Comparison of ENCODE assay signal across 12 cellular contexts in the genomic region with DNA sequence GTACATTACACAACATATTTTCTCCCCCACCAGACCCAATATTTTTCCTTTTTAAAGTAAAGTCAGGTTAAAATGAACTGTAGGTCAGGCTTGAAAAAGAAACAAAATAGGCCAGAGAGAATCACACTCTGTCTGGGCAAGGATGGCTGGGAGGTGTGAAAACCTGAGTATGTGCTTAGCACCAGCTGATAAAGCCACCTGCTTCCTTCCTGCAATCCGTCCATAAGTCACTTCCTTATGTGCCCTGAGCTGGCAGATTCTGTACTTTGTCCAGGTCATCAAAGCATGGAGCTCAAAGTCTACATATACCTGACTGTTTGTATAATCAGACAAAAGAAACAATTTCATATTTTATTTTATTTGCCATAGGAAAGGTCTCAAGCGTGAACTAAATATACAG. TPM values are rescaled to one million over a fixed set of nuclear protein-coding genes. Genes with fewer than 3 reads are reported as not detected.
DNase-seq lines count a peak whose midpoint lies in the region; ATAC-seq, FAIRE-seq and TF ChIP-seq lines count a peak whose summit lies in the region.
"Had no signal": no experiment of that assay in that cellular context is flagged by ENCODE, and none has a peak within 500 bp of the region (broad histone marks: within the 10 kb centered on the region; RNA-seq: fewer than 3 reads in every experiment).

No MANE protein-coding gene starts in this region.

- H2AFZ ChIP-seq in Loucy (ENCODE audit: low read length), result no peak overlapping the region

- H3F3A ChIP-seq in Loucy (ENCODE audit: low read depth), result peaks cover 7% of the 10 kb centered on the region

- no peaks in the 10 kb centered on the region for H3K27me3 Mint-ChIP-seq in activated T-cell treated with anti-CD3 and anti-CD28 coated beads, Interleukin-2, amount 50 U/mL, for 72 hours (ENCODE audit: low read depth)

- peaks cover 0 to 3% of the 10 kb centered on the region in 2 donors for H3K36me3 Mint-ChIP-seq in activated T-cell treated with anti-CD3 and anti-CD28 coated beads, Interleukin-2, amount 50 U/mL, for 72 hours (ENCODE audit: insufficient read depth in 2 of 2)

- H3K27ac Mint-ChIP-seq in activated T-cell treated with anti-CD3 and anti-CD28 coated beads, Interleukin-2, amount 50 U/mL, for 72 hours, result no peak overlapping the region

- DNase-seq in activated T-cell treated with anti-CD3 and anti-CD28 coated beads, Interleukin-2, amount 50 U/mL, for 72 hours, result no peak
- DNase-seq in activated T-cell treated with anti-CD3 and anti-CD28 coated beads for 4 hours, result no peak
- DNase-seq in sigmoid colon, result no peak
- no peak for DNase-seq in RCC 7860 (ENCODE audit: low spot score)
- DNase-seq in kidney tubule cell (ENCODE audit: low spot score), result no peak
- DNase-seq: heart left ventricle, NCI-H774, nucleus accumbens had no signal

- H3K4me3 Mint-ChIP-seq in activated T-cell treated with anti-CD3 and anti-CD28 coated beads, Interleukin-2, amount 50 U/mL, for 72 hours, result peak overlapping the region in 1 of 2 donors; percentile 31

- H4K20me1 ChIP-seq in Loucy (ENCODE audit: insufficient read depth, low read length, poor library complexity, severe bottlenecking), result peaks cover 9% of the 10 kb centered on the region

- no peak for TF ChIP-seq POLR2A in sigmoid colon (IDR thresholded peaks at IDR 0.05)

- H3K36me3 ChIP-seq in Loucy (ENCODE audit: insufficient read depth, low read length) (peaks cover 54% of the 10 kb centered on the region), sigmoid colon (peaks cover 0 to 35% (median 9%) of the 10 kb centered on the region in 4 donors)

- H3K27ac ChIP-seq in sigmoid colon, result peak overlapping the region; percentile 76 to 90 (median 84)

- H3K4me3 ChIP-seq in Loucy (ENCODE audit: low read length, poor library complexity, severe bottlenecking), result peak overlapping the region; percentile 52
- H3K4me3 ChIP-seq in sigmoid colon, result no peak overlapping the region
- H3K4me3 ChIP-seq: heart left ventricle had no signal

- peak; percentile 36 to 57 for ATAC-seq in activated T-cell treated with anti-CD3 and anti-CD28 coated beads, Interleukin-2, amount 50 U/mL, for 72 hours (replicated peaks in 1 of 2)
- ATAC-seq in GM18861 (IDR thresholded peaks at IDR 0.05; ENCODE audit: unreplicated experiment), result no peak
- ATAC-seq: HCT116 had no signal

- peaks cover 57% of the 10 kb centered on the region for H3K79me2 ChIP-seq in Loucy (ENCODE audit: insufficient read depth, low read length)

- intact Hi-C loops in sigmoid colon (cut with DNase I), result loop anchor here (5.0 kb wide), 1 partner anchor 953 kb away; no protein-coding TSS in a partner anchor

- H3K4me1 ChIP-seq in Loucy (ENCODE audit: insufficient read depth, low read length, poor library complexity, severe bottlenecking) (peaks cover 74% of the 10 kb centered on the region), sigmoid colon (peaks cover 0 to 74% (median 53%) of the 10 kb centered on the region in 4 donors)

- WGBS in sigmoid colon, 2 donors, result 21 to 55% methylated on average over 2 of the region's 2 CpGs

- TF ChIP-seq CTCF in Loucy (conservative IDR thresholded peaks at IDR 0.05; ENCODE audit: low read length) (no peak), sigmoid colon (IDR thresholded peaks at IDR 0.05) (no peak)

- H3K4me2 ChIP-seq in Loucy (ENCODE audit: low read depth, low read length, poor library complexity, severe bottlenecking), result peak overlapping the region; percentile 63

- H3K27me3 ChIP-seq in Loucy (ENCODE audit: insufficient read depth, low read length, poor library complexity, severe bottlenecking), result no peaks in the 10 kb centered on the region
- H3K27me3 ChIP-seq in sigmoid colon, result no peaks in the 10 kb centered on the region
- H3K27me3 ChIP-seq: heart left ventricle had no signal

- H3K9ac ChIP-seq in Loucy (ENCODE audit: low read depth, low read length, poor library complexity, severe bottlenecking), result peak overlapping the region; percentile 53

- peaks cover 32% of the 10 kb centered on the region for H3K4me1 Mint-ChIP-seq in activated T-cell treated with anti-CD3 and anti-CD28 coated beads, Interleukin-2, amount 50 U/mL, for 72 hours (ENCODE audit: low read depth)

- peak; percentile 60 for FAIRE-seq in colon (lab: Jason Lieb, UNC)
- FAIRE-seq in RCC 7860 (lab: Jason Lieb, UNC), result no peak

- H3K9me3 ChIP-seq in Loucy (ENCODE audit: insufficient read depth, low read depth, low read length) (peaks cover 6% of the 10 kb centered on the region; the same call in 1 of the 2 replicates), sigmoid colon (no peaks in the 10 kb centered on the region)
- H3K9me3 ChIP-seq: heart left ventricle had no signal

- H3K9me2 ChIP-seq in Loucy (replicated peaks; ENCODE audit: low read depth, low read length), result no peaks in the 10 kb centered on the region

- no peak for TF ChIP-seq EP300 in sigmoid colon (IDR thresholded peaks at IDR 0.05)

- H3K9me3 Mint-ChIP-seq in activated T-cell treated with anti-CD3 and anti-CD28 coated beads, Interleukin-2, amount 50 U/mL, for 72 hours, result no peaks in the 10 kb centered on the region

RNA-seq across cellular contexts. Expression of gene ANTXR2, which starts 37.7 kb away (rescaled TPM):
- 10 to 100 TPM in 1 of 2 donors, 1 to 10 TPM in 1; 6.7 to 12.4 TPM for total RNA-seq in activated T-cell treated with anti-CD3 and anti-CD28 coated beads, Interleukin-2, amount 50 U/mL, for 72 hours
- total RNA-seq in sigmoid colon, result 100 to 1,000 TPM; 170 to 237 (median 212) TPM
- 10 to 100 TPM; 11.4 to 28.5 (median 13.4) TPM for polyA plus RNA-seq in sigmoid colon

Comparison
In these comparisons a context has a peak if more than half of its experiments do, and no peak if none do; other contexts are left out.
1. RNA of gene ANTXR2, which starts 37.7 kb away (total RNA-seq): 170 to 237 TPM in sigmoid colon; 6.7 to 12.4 TPM in activated T-cell treated with anti-CD3 and anti-CD28 coated beads, Interleukin-2, amount 50 U/mL, for 72 hours; every median in the first group is over 10 times any median in the second.